In genomic region chr16:8957509-8958157, GRCh38 we compare ENCODE assay signal across 13 cellular contexts. TPM values are rescaled to one million over a fixed set of nuclear protein-coding genes. Genes with fewer than 3 reads are reported as not detected.
A peak's percentile ranks its signal among the peaks of the same experiment; 100 is the strongest.
DNase-seq lines count a peak whose midpoint lies in the region; ATAC-seq, FAIRE-seq and TF ChIP-seq lines count a peak whose summit lies in the region.
"Had no signal": no experiment of that assay in that cellular context is flagged by ENCODE, and none has a peak within 500 bp of the region (broad histone marks: within the 10 kb centered on the region; RNA-seq: fewer than 3 reads in every experiment).

No MANE protein-coding gene starts in this region.

- no peak for DNase-seq in CD4-positive, alpha-beta T cell
- DNase-seq in IMR-90 (no peak), astrocyte (ENCODE audit: low read depth) (no peak), MCF 10A (ENCODE audit: unreplicated experiment) (no peak), MV-4-11 (lab: John Stamatoyannopoulos, UW) (no peak)
- no peak for DNase-seq in natural killer cell treated with Interleukin-12 subunit alpha and Interleukin-12 subunit beta and Interleukin-15 and Interleukin-18, amount 100 ng/mL, for 72 hours (ENCODE audit: low spot score)
- DNase-seq: DMS79 treated with DMSO at 0.1 percent for 48 hours; effector CD8-positive, alpha-beta T cell; NCI-H2029; SHP77 treated with DMSO at 0.1 percent for 48 hours had no signal

- H2AK9ac ChIP-seq in IMR-90 (replicated peaks; ENCODE audit: low read depth, low read length, poor library complexity) = no peak overlapping the region

- H3K4me2 ChIP-seq in IMR-90 (ENCODE audit: low read depth, low read length) (no peak overlapping the region; the same call in 1 of the 2 replicates), astrocyte (ENCODE audit: low read length) (peak overlapping the region; percentile 97)

- H4K20me1 ChIP-seq in IMR-90 (ENCODE audit: insufficient read depth, low read length) (peaks cover 95% of the 10 kb centered on the region), astrocyte (ENCODE audit: insufficient read depth, low read length) (peaks cover 94% of the 10 kb centered on the region)

- peaks cover 0 to 71% of the 10 kb centered on the region in 2 experiments; a peak in 2 of 4 replicates for H3K79me1 ChIP-seq in IMR-90 (ENCODE audit: low read depth in 1 of 2, low read length in 2 of 2)

- no peak overlapping the region for H4K91ac ChIP-seq in IMR-90 (ENCODE audit: insufficient read depth, low read depth, low read length)

- H3K27ac Mint-ChIP-seq in CD4-positive, alpha-beta T cell = peak overlapping the region; percentile 94
- H3K27ac Mint-ChIP-seq in astrocyte (ENCODE audit: unreplicated experiment) (peak overlapping the region; percentile 47), MCF 10A (ENCODE audit: low read depth, unreplicated experiment) (no peak overlapping the region)
- H3K27ac Mint-ChIP-seq in natural killer cell treated with Interleukin-12 subunit alpha and Interleukin-12 subunit beta and Interleukin-15 and Interleukin-18, amount 100 ng/mL, for 72 hours = peak overlapping the region; percentile 66 to 87

- no peaks in the 10 kb centered on the region for H3K27me3 ChIP-seq in CD4-positive, alpha-beta T cell (ENCODE audit: control insufficient read depth, insufficient read depth, low read length)
- H3K27me3 ChIP-seq in IMR-90 (ENCODE audit: control insufficient read depth, insufficient read depth, low read length) (no peaks in the 10 kb centered on the region), astrocyte (ENCODE audit: insufficient read depth, low read length) (no peaks in the 10 kb centered on the region)

- H3K4me1 Mint-ChIP-seq in CD4-positive, alpha-beta T cell (ENCODE audit: low read depth) = peaks cover 88% of the 10 kb centered on the region
- H3K4me1 Mint-ChIP-seq in astrocyte (ENCODE audit: low read depth, unreplicated experiment) (peaks cover 76% of the 10 kb centered on the region), MCF 10A (ENCODE audit: insufficient read depth, unreplicated experiment) (peaks cover 56% of the 10 kb centered on the region)
- peaks cover 65 to 76% of the 10 kb centered on the region in 2 donors for H3K4me1 Mint-ChIP-seq in natural killer cell treated with Interleukin-12 subunit alpha and Interleukin-12 subunit beta and Interleukin-15 and Interleukin-18, amount 100 ng/mL, for 72 hours (ENCODE audit: low read depth in 2 of 2)

- no peak overlapping the region for H3K14ac ChIP-seq in IMR-90 (replicated peaks; ENCODE audit: low read depth, low read length)

- no peak overlapping the region for H2BK5ac ChIP-seq in IMR-90 (ENCODE audit: low read depth, low read length, poor library complexity, severe bottlenecking)

- H3K9me1 ChIP-seq in IMR-90 (ENCODE audit: insufficient read depth, low read length) = peaks cover 35% of the 10 kb centered on the region

- H4K5ac ChIP-seq in IMR-90 (ENCODE audit: low read depth, low read length) = no peak overlapping the region

- peaks cover 37% of the 10 kb centered on the region for H3K4me1 ChIP-seq in IMR-90 (ENCODE audit: control insufficient read depth, insufficient read depth, low read length)
- H3K4me1 ChIP-seq in astrocyte (ENCODE audit: insufficient read depth, low read length) = peaks cover 47% of the 10 kb centered on the region

- dilution Hi-C loops in IMR-90 (cut with HindIII; ENCODE audit: low sequenced_read_pairs, unreplicated experiment) = no loop called here

- 89 to 93% methylated on average over 2 to 4 of the region's 9 CpGs for WGBS in IMR-90 (ENCODE audit: extremely low coverage in 2 of 2, insufficient read length in 1 of 2), 2 experiments

- no peak for ATAC-seq in CD4-positive, alpha-beta T cell (ENCODE audit: poor library complexity)
- ATAC-seq in IMR-90 (ENCODE audit: low read depth) (no peak), GM21786 (IDR thresholded peaks at IDR 0.05; ENCODE audit: unreplicated experiment) (no peak), GM21717 (IDR thresholded peaks at IDR 0.05; ENCODE audit: unreplicated experiment) (no peak)
- no peak for ATAC-seq in natural killer cell treated with Interleukin-12 subunit alpha and Interleukin-12 subunit beta and Interleukin-15 and Interleukin-18, amount 100 ng/mL, for 72 hours
- ATAC-seq: HCT116 had no signal

- CTCF ChIA-PET in CD4-positive, alpha-beta T cell (lab: Charles Lee) = no interaction called here
- CTCF ChIA-PET in IMR-90 (lab: Yijun Ruan, JAX) = no interaction called here
- CTCF ChIA-PET in MCF 10A (lab: Yijun Ruan, JAX) = interaction anchor here (0.6 to 2.7 kb wide), 4 partner anchors 51 to 232 kb away, joined by 3 to 15 read pairs (median 4); no protein-coding TSS in a partner anchor

- no peak overlapping the region for H3K9ac ChIP-seq in IMR-90 (ENCODE audit: low read depth, low read length)
- peak overlapping the region; percentile 48 for H3K9ac ChIP-seq in astrocyte (ENCODE audit: low read length)

- no peak overlapping the region for H2BK20ac ChIP-seq in IMR-90 (ENCODE audit: low read depth, low read length)

- H2BK120ac ChIP-seq in IMR-90 (ENCODE audit: low read depth, low read length) = no peak overlapping the region

- no peak overlapping the region for H2BK15ac ChIP-seq in IMR-90 (ENCODE audit: low read depth, low read length)

- no peak for TF ChIP-seq CTCF in CD4-positive, alpha-beta T cell (IDR thresholded peaks at IDR 0.05)
- TF ChIP-seq CTCF in IMR-90 (conservative IDR thresholded peaks at IDR 0.05; ENCODE audit: low read depth, low read length) (no peak), astrocyte (IDR thresholded peaks at IDR 0.05; ENCODE audit: insufficient read depth, low read depth, low read length) (no peak), MCF 10A (IDR thresholded peaks at IDR 0.05; ENCODE audit: unreplicated experiment) (no peak)

- H3K4me3 ChIP-seq in IMR-90 (ENCODE audit: insufficient read depth, low read depth, low read length) (no peak overlapping the region), astrocyte (ENCODE audit: insufficient read depth, low read depth, low read length) (no peak overlapping the region)

- peaks cover 95% of the 10 kb centered on the region for H3K79me2 ChIP-seq in astrocyte (ENCODE audit: insufficient read depth, low read length)

- BruUV-seq in IMR-90 (replicated peaks; lab: Mats Ljungman, UMichigan) (no TSS peak), MCF 10A (replicated peaks; lab: Mats Ljungman, UMichigan) (no TSS peak)

- H3K4ac ChIP-seq in IMR-90 (ENCODE audit: low read depth, low read length) = no peak overlapping the region

- H3K36me3 ChIP-seq in IMR-90 (ENCODE audit: control insufficient read depth, insufficient read depth, low read length) (no peaks in the 10 kb centered on the region), astrocyte (ENCODE audit: insufficient read depth, low read length) (no peaks in the 10 kb centered on the region)

- TF ChIP-seq POLR2A in IMR-90 (IDR thresholded peaks at IDR 0.05; ENCODE audit: low read depth, low read length) = no peak

- H3K18ac ChIP-seq in IMR-90 (ENCODE audit: low read depth, low read length) = no peak overlapping the region

- H3K56ac ChIP-seq in IMR-90 (ENCODE audit: extremely low read depth, insufficient read depth, low read length) = no peak overlapping the region

- peaks cover 11% of the 10 kb centered on the region for H3K36me3 Mint-ChIP-seq in CD4-positive, alpha-beta T cell (ENCODE audit: low read depth)
- H3K36me3 Mint-ChIP-seq in astrocyte (ENCODE audit: low read depth, unreplicated experiment) (no peaks in the 10 kb centered on the region), MCF 10A (ENCODE audit: insufficient read depth, unreplicated experiment) (peaks cover 5% of the 10 kb centered on the region)
- H3K36me3 Mint-ChIP-seq in natural killer cell treated with Interleukin-12 subunit alpha and Interleukin-12 subunit beta and Interleukin-15 and Interleukin-18, amount 100 ng/mL, for 72 hours = peaks cover 7% of the 10 kb centered on the region

- H3K9me3 Mint-ChIP-seq in CD4-positive, alpha-beta T cell = no peaks in the 10 kb centered on the region
- H3K9me3 Mint-ChIP-seq in astrocyte (ENCODE audit: unreplicated experiment) (no peaks in the 10 kb centered on the region), MCF 10A (ENCODE audit: unreplicated experiment) (no peaks in the 10 kb centered on the region)
- H3K9me3 Mint-ChIP-seq in natural killer cell treated with Interleukin-12 subunit alpha and Interleukin-12 subunit beta and Interleukin-15 and Interleukin-18, amount 100 ng/mL, for 72 hours = no peaks in the 10 kb centered on the region

- in situ Hi-C loops in IMR-90 (cut with MboI; ENCODE audit: low sequenced_read_pairs) = no loop called here

- H3K9me3 ChIP-seq in CD4-positive, alpha-beta T cell (ENCODE audit: control insufficient read depth, low read length) = no peaks in the 10 kb centered on the region
- H3K9me3 ChIP-seq in IMR-90 (ENCODE audit: control insufficient read depth, insufficient read depth, low read length) = no peaks in the 10 kb centered on the region
- H3K9me3 ChIP-seq in astrocyte (ENCODE audit: insufficient read depth, low read depth, low read length) = no peaks in the 10 kb centered on the region

- no peak for FAIRE-seq in astrocyte (lab: Jason Lieb, UNC)

- no peak overlapping the region for H3K27ac ChIP-seq in CD4-positive, alpha-beta T cell (ENCODE audit: low read depth, low read length)
- H3K27ac ChIP-seq in IMR-90 (ENCODE audit: insufficient read depth, low read length) = no peak overlapping the region
- peak overlapping the region; percentile 71 for H3K27ac ChIP-seq in astrocyte (ENCODE audit: low read depth, low read length)

- H2AK5ac ChIP-seq in IMR-90 (ENCODE audit: low read depth, low read length) = no peak overlapping the region

- intact Hi-C loops in CD4-positive, alpha-beta T cell (cut with DNase I, micrococcal nuclease) = no loop called here
- intact Hi-C loops in IMR-90 (cut with micrococcal nuclease) = loop anchor here (1.0 kb wide), 1 partner anchor 7 kb away; no protein-coding TSS in a partner anchor
- intact Hi-C loops in MCF 10A (cut with micrococcal nuclease) = no loop called here

- no peak for TF ChIP-seq RAD21 in IMR-90 (IDR thresholded peaks at IDR 0.05; ENCODE audit: low read length)

- POLR2A ChIA-PET in CD4-positive, alpha-beta T cell (lab: Charles Lee) = interaction anchor here (0.6 kb wide), 1 partner anchor 16 kb away, joined by 3 read pairs; no protein-coding TSS in a partner anchor
- POLR2A ChIA-PET in IMR-90 (lab: Charles Lee; ENCODE audit: unreplicated experiment) (no interaction called here), MCF 10A (lab: Yijun Ruan, JAX) (no interaction called here)

- H3K23ac ChIP-seq in IMR-90 (ENCODE audit: low read depth, low read length) = peak overlapping the region; percentile 8; the same call in 1 of the 2 replicates

- no peaks in the 10 kb centered on the region for H3K27me3 Mint-ChIP-seq in CD4-positive, alpha-beta T cell
- H3K27me3 Mint-ChIP-seq in astrocyte (ENCODE audit: low read depth, unreplicated experiment) = no peaks in the 10 kb centered on the region
- no peaks in the 10 kb centered on the region for H3K27me3 Mint-ChIP-seq in natural killer cell treated with Interleukin-12 subunit alpha and Interleukin-12 subunit beta and Interleukin-15 and Interleukin-18, amount 100 ng/mL, for 72 hours
- no peaks in the 10 kb centered on the region for H3K27me3 Mint-ChIP-seq in MCF 10A (ENCODE audit: insufficient read depth, unreplicated experiment)

- no peak overlapping the region for H4K8ac ChIP-seq in IMR-90 (ENCODE audit: low read depth in 2 of 2, low read length in 2 of 2)

- no peak overlapping the region for H2AFZ ChIP-seq in IMR-90 (replicated peaks; ENCODE audit: low read length, poor library complexity)
- no peak overlapping the region for H2AFZ ChIP-seq in astrocyte (ENCODE audit: low read depth, low read length)

- peak overlapping the region; percentile 97 for H3K4me3 Mint-ChIP-seq in CD4-positive, alpha-beta T cell
- H3K4me3 Mint-ChIP-seq in astrocyte (ENCODE audit: unreplicated experiment) (peak overlapping the region; percentile 50), MCF 10A (ENCODE audit: unreplicated experiment) (no peak overlapping the region)
- peak overlapping the region; percentile 98 for H3K4me3 Mint-ChIP-seq in natural killer cell treated with Interleukin-12 subunit alpha and Interleukin-12 subunit beta and Interleukin-15 and Interleukin-18, amount 100 ng/mL, for 72 hours

RNA-seq across cellular contexts. Expression of gene USP7, which starts 6.1 kb away (rescaled TPM):
- total RNA-seq in CD4-positive, alpha-beta T cell = 100 to 1,000 TPM; 259 to 268 TPM
- total RNA-seq in IMR-90 (2012; rRNA removed) (28.3 and 45.8 TPM in 2 replicates), astrocyte (93.6 and 96.9 TPM in 2 replicates), MCF 10A (2022) (81.2 and 108 TPM in 2 replicates)
- polyA plus RNA-seq in IMR-90 (2012; rRNA removed) = 13.9 and 17.8 TPM in 2 replicates
- 3.1 and 3.8 TPM in 2 replicates for polyA plus RNA-seq in IMR-90 (2012; cell fraction: cytosol; rRNA removed)
- polyA plus RNA-seq in IMR-90 (2012; cell fraction: nucleus; rRNA removed; ENCODE audit: low replicate concordance) = 10.5 and 40.9 TPM in 2 replicates
- total RNA-seq in natural killer cell treated with Interleukin-12 subunit alpha and Interleukin-12 subunit beta and Interleukin-15 and Interleukin-18, amount 100 ng/mL, for 72 hours = 100 to 1,000 TPM; 161 to 180 TPM
